Comparison of ENCODE assay signal across 8 cellular contexts in genomic region chr3:194058189-194058571, GRCh38.
A peak's percentile ranks its signal among the peaks of the same experiment; 100 is the strongest.
DNase-seq lines count a peak whose midpoint lies in the region; ATAC-seq and TF ChIP-seq lines count a peak whose summit lies in the region.

No MANE protein-coding gene starts in this region.

- peak overlapping the region; percentile 92 for H3K4ac ChIP-seq in mesendoderm (ENCODE audit: low read depth, low read length)

- H3K79me1 ChIP-seq in mesendoderm (ENCODE audit: low read length), result no peaks in the 10 kb centered on the region

- peak overlapping the region; percentile 10 for H2BK120ac ChIP-seq in mesendoderm (ENCODE audit: low read depth, low read length)

- intact Hi-C loops in stomach (cut with DNase I; ENCODE audit: low total_unique reads), result no loop called here

- H3K36me3 ChIP-seq in SJSA1 (no peaks in the 10 kb centered on the region), duodenal mucosa (ENCODE audit: control insufficient read depth in 1 of 2, insufficient read depth in 2 of 2, low read length in 2 of 2) (no peaks in the 10 kb centered on the region), mesendoderm (ENCODE audit: control insufficient read depth, insufficient read depth, low read length) (no peaks in the 10 kb centered on the region), stomach (no peaks in the 10 kb centered on the region)

- peak overlapping the region; percentile 22 for H3K4me2 ChIP-seq in mesendoderm (ENCODE audit: low read length)

- H3K56ac ChIP-seq in mesendoderm (ENCODE audit: low read length), result peak overlapping the region; percentile 73

- no peak for TF ChIP-seq POLR2A in stomach (IDR thresholded peaks at IDR 0.05)

- H3K27me3 ChIP-seq in SJSA1 (replicated peaks), result no peaks in the 10 kb centered on the region
- no peaks in the 10 kb centered on the region for H3K27me3 ChIP-seq in duodenal mucosa (ENCODE audit: control insufficient read depth in 1 of 2, insufficient read depth in 2 of 2, low read length in 2 of 2)
- no peaks in the 10 kb centered on the region for H3K27me3 ChIP-seq in mesendoderm (ENCODE audit: insufficient read depth, low read length, poor library complexity)
- no peaks in the 10 kb centered on the region for H3K27me3 ChIP-seq in stomach

- H3K27ac ChIP-seq in SJSA1, result peak overlapping the region; percentile 44
- H3K27ac ChIP-seq in duodenal mucosa (ENCODE audit: low read depth, low read length), result no peak overlapping the region
- H3K27ac ChIP-seq in mesendoderm (ENCODE audit: low read depth, low read length), result peak overlapping the region; percentile 59
- peak overlapping the region in 3 of 5 donors; percentile 18 to 63 (median 52) for H3K27ac ChIP-seq in stomach

- H3K9me3 ChIP-seq in SJSA1 (replicated peaks), result no peaks in the 10 kb centered on the region
- H3K9me3 ChIP-seq in duodenal mucosa (ENCODE audit: control insufficient read depth in 1 of 2, low read length in 2 of 2), result no peaks in the 10 kb centered on the region
- no peaks in the 10 kb centered on the region for H3K9me3 ChIP-seq in stomach

- H2BK5ac ChIP-seq in mesendoderm (ENCODE audit: low read length), result no peak overlapping the region

- no peak for DNase-seq in activated CD4-positive, CD25-positive, alpha-beta regulatory T cell (lab: John Stamatoyannopoulos, UW)
- DNase-seq in HPDE6-E6E7 (ENCODE audit: extremely low spot score) (peak; percentile 59), SJSA1 (ENCODE audit: low read depth in 1 of 2, low spot score in 2 of 2) (peak; percentile 31 to 61), mesendoderm (peak; percentile 83), stomach (peak; percentile 54), GM19240 (ENCODE audit: insufficient read length, low spot score) (no peak)

- peaks cover 11% of the 10 kb centered on the region for H3K4me1 ChIP-seq in SJSA1 (replicated peaks)
- peaks cover 6 to 7% of the 10 kb centered on the region in 2 donors for H3K4me1 ChIP-seq in duodenal mucosa (ENCODE audit: control insufficient read depth in 1 of 2, insufficient read depth in 2 of 2, low read length in 2 of 2)
- H3K4me1 ChIP-seq in mesendoderm (ENCODE audit: control insufficient read depth, low read depth, low read length), result peaks cover 10% of the 10 kb centered on the region
- peaks cover 8 to 33% (median 18%) of the 10 kb centered on the region in 4 donors for H3K4me1 ChIP-seq in stomach

- WGBS in mesendoderm (ENCODE audit: extremely low coverage, insufficient coverage, low lambda C conversion rate), result no CpG with 5 or more reads among the region's 31 CpGs
- 3 to 6% (median 4%) methylated on average over 22 to 31 of the region's 31 CpGs for WGBS in stomach, 5 donors

- no peak for TF ChIP-seq EP300 in stomach (IDR thresholded peaks at IDR 0.05)

- peak; percentile 58 to 61 for ATAC-seq in activated CD4-positive, CD25-positive, alpha-beta regulatory T cell treated with anti-CD3 and anti-CD28 coated beads, Interleukin-2, amount 50 U/mL, for 24 hours

- H3K18ac ChIP-seq in mesendoderm (ENCODE audit: low read length), result peak overlapping the region; percentile 88

- H3K4me3 ChIP-seq in SJSA1 (peak overlapping the region; percentile 23), duodenal mucosa (ENCODE audit: low read depth in 1 of 2, low read length in 2 of 2) (peak overlapping the region; percentile 41 to 58), mesendoderm (ENCODE audit: low read length) (no peak overlapping the region), stomach (peak overlapping the region; percentile 37 to 46 (median 40))

- no peak overlapping the region for H2BK15ac ChIP-seq in mesendoderm (replicated peaks; ENCODE audit: low read depth)

- no peak overlapping the region for H3K23ac ChIP-seq in mesendoderm (ENCODE audit: low read length)

- H2AK5ac ChIP-seq in mesendoderm (ENCODE audit: low read length), result no peak overlapping the region

- no peak overlapping the region for H4K8ac ChIP-seq in mesendoderm (ENCODE audit: low read depth, low read length)

- no peaks in the 10 kb centered on the region for H3K79me2 ChIP-seq in mesendoderm (ENCODE audit: control insufficient read depth, insufficient read depth, low read length)

- TF ChIP-seq CTCF in stomach (IDR thresholded peaks at IDR 0.05), result no peak

- H4K5ac ChIP-seq in mesendoderm (ENCODE audit: low read length), result no peak overlapping the region

- H3K9ac ChIP-seq in duodenal mucosa (ENCODE audit: low read depth in 1 of 2, low read length in 2 of 2) (no peak overlapping the region), mesendoderm (ENCODE audit: low read length) (peak overlapping the region; percentile 21)

Comparison
In these comparisons a context has a peak if more than half of its experiments do, and no peak if none do; other contexts are left out.
1. DNase-seq: peak in HPDE6-E6E7 (single experiment), SJSA1 (2 of 2), mesendoderm (single experiment) and stomach (single experiment); none in activated CD4-positive, CD25-positive, alpha-beta regulatory T cell (0 of 4) and GM19240 (single experiment).